15 cellular contexts compared by ENCODE assay signal in the genomic region with DNA sequence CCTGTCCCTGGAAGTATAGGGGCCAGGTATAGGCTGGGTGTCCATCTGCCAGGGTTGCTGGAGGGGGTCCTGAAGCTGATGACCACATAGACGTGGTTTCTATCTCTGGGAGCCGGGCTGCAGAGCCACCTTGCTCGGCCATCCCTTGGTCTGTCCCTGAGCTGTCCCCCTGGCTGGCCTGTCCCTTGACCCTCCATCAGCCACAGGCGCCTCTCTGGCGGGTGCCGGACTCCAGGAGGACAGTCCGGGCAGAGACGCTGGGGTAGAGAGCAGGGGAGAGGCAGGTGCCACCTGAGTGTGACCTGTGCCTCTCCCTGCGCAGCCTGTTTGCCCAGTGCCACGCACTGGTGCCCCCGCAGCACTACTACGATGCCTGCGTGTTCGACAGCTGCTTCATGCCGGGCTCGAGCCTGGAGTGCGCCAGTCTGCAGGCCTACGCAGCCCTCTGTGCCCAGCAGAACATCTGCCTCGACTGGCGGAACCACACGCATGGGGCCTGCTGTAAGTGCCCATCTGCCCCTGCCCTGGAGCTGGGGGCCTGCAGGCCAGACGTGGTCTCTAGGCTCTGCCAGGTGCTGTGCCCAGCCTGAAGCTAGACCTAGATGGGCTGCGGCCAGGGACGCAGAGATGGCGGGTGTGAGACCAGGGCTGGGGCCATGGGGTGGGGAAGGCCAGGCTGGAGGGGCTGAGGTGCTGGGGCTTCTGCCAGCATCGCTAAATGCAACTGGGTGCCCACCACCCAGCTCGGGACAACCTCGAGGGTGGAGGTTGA. TPM values are rescaled to one million over a fixed set of nuclear protein-coding genes. Genes with fewer than 3 reads are reported as not detected.
DNase-seq lines count a peak whose midpoint lies in the region; ATAC-seq and TF ChIP-seq lines count a peak whose summit lies in the region.
"Had no signal": no experiment of that assay in that cellular context is flagged by ENCODE, and none has a peak within 500 bp of the region (broad histone marks: within the 10 kb centered on the region; RNA-seq: fewer than 3 reads in every experiment).

No MANE protein-coding gene starts in this region.

- no peak overlapping the region for H3K4me3 ChIP-seq in mucosa of descending colon
- H3K4me3 ChIP-seq: HAP-1 had no signal

- H3K4me1 ChIP-seq in mucosa of descending colon (ENCODE audit: low read depth): peaks cover 3% of the 10 kb centered on the region
- H3K4me1 ChIP-seq: HAP-1 had no signal

- H3K4me3 Mint-ChIP-seq in WTC11: no peak overlapping the region
- H3K4me3 Mint-ChIP-seq: B cell; CD4-positive, alpha-beta memory T cell had no signal

- POLR2A ChIA-PET in WTC11 (lab: Charles Lee): no interaction called here

- TF ChIP-seq CTCF in WTC11 (IDR thresholded peaks at IDR 0.05) (no peak), mucosa of descending colon (IDR thresholded peaks at IDR 0.05) (no peak)

- H3K9me3 ChIP-seq in mucosa of descending colon: no peaks in the 10 kb centered on the region
- H3K9me3 ChIP-seq: HAP-1 had no signal

- ATAC-seq in Right ventricle myocardium superior (ENCODE audit: poor library complexity) (no peak), left cardiac atrium (no peak), WTC11 (no peak), mucosa of descending colon (no peak), GM21447 (IDR thresholded peaks at IDR 0.05; ENCODE audit: unreplicated experiment) (no peak)

- no peak overlapping the region for H3K27ac Mint-ChIP-seq in WTC11
- H3K27ac Mint-ChIP-seq: B cell; CD4-positive, alpha-beta memory T cell had no signal

- intact Hi-C loops in Right ventricle myocardium superior (cut with DNase I): no loop called here
- intact Hi-C loops in left cardiac atrium (cut with DNase I): no loop called here
- intact Hi-C loops in mucosa of descending colon (cut with DNase I, micrococcal nuclease): no loop called here

- CTCF ChIA-PET in WTC11 (lab: Charles Lee): interaction anchor here (0.9 to 1.5 kb wide), 2 partner anchors 12 to 53 kb away, joined by 4 read pairs; no protein-coding TSS in a partner anchor

- H3K9me3 Mint-ChIP-seq in WTC11: peaks cover 3% of the 10 kb centered on the region
- H3K9me3 Mint-ChIP-seq: CD4-positive, alpha-beta memory T cell had no signal

- H3K36me3 Mint-ChIP-seq in WTC11: peaks cover under 1% of the 10 kb centered on the region; the same call in 1 of the 2 replicates
- H3K36me3 Mint-ChIP-seq: CD4-positive, alpha-beta memory T cell had no signal

- no peaks in the 10 kb centered on the region; the same call in 1 of the 2 replicates for H3K27me3 Mint-ChIP-seq in WTC11 (ENCODE audit: low read depth)
- H3K27me3 Mint-ChIP-seq: B cell had no signal

- DNase-seq in Right ventricle myocardium superior (peak; percentile 37), left cardiac atrium (no peak), WTC11 (ENCODE audit: low spot score) (no peak), mucosa of descending colon (peak in 2 of 3 donors; percentile 27 to 42), NCI-H2081 (lab: John Stamatoyannopoulos, UW) (no peak), SW480 (ENCODE audit: low spot score) (no peak)
- DNase-seq: C1 segment of cervical spinal cord, DND-41, GDM1, KBM-7 had no signal

- no peaks in the 10 kb centered on the region for H3K4me1 Mint-ChIP-seq in WTC11
- H3K4me1 Mint-ChIP-seq: B cell; CD4-positive, alpha-beta memory T cell had no signal

- H3K36me3 ChIP-seq in mucosa of descending colon (ENCODE audit: low read depth): no peaks in the 10 kb centered on the region
- H3K36me3 ChIP-seq: HAP-1 had no signal

TF ChIP-seq in WTC11, 78 proteins besides CTCF, POLR2A, EP300 and RAD21:
- TF ChIP-seq JUN (CRISPR knock-in tag; IDR thresholded peaks at IDR 0.05) (no peak), FOXP1 (CRISPR knock-in tag; IDR thresholded peaks at IDR 0.05; ENCODE audit: borderline replicate concordance) (0 out of 2 replicates have a peak, but pooled peaks have one; percentile 15)

RNA-seq across cellular contexts. Expression of a gene that starts 29.9 kb away (rescaled TPM):
- total RNA-seq in Right ventricle myocardium superior: not detected
- total RNA-seq in left cardiac atrium: under 1 TPM in 1 of 2 donors, not detected in 1; 0.26 TPM
- total RNA-seq in WTC11 (2021): 0.07 to 0.60 TPM (median 0.22 TPM) in 3 replicates
- total RNA-seq in mucosa of descending colon: 1,000 to 10,000 TPM in 2 of 3 donors, 100 to 1,000 TPM in 1; 379 to 1,246 (median 1,109) TPM
- total RNA-seq: B cell; CD4-positive, alpha-beta memory T cell; H1 had no signal

RNA-seq across cellular contexts. Expression of a gene that starts 53.2 kb away (rescaled TPM):
- total RNA-seq in Right ventricle myocardium superior (not detected), left cardiac atrium (not detected), WTC11 (2021) (under 0.01 TPM in 1 of 3 replicates, not detected in the others), mucosa of descending colon (under 1 TPM in 2 of 3 donors, not detected in 1; 0.03 to 0.63 TPM)
- total RNA-seq: B cell; CD4-positive, alpha-beta memory T cell; H1 had no signal

Comparison
In these comparisons a context has a peak if more than half of its experiments do, and no peak if none do; other contexts are left out.
1. DNase-seq: peak in Right ventricle myocardium superior (single experiment) and mucosa of descending colon (2 of 3); none in left cardiac atrium (single experiment), WTC11 (single experiment), NCI-H2081 (0 of 2) and SW480 (single experiment).
2. RNA of a gene that starts 29.9 kb away (total RNA-seq): 379 to 1,246 TPM in mucosa of descending colon; 0.26 TPM in left cardiac atrium, 0.07 to 0.60 TPM in WTC11 and not detected in Right ventricle myocardium superior (single experiment); every median in the first group is over 100 times any median in the second.